Comparison of ENCODE assay signal across 17 cellular contexts in genomic region chr18:13710460-13710859, GRCh38. TPM values are rescaled to one million over a fixed set of nuclear protein-coding genes. Genes with fewer than 3 reads are reported as not detected.
DNase-seq lines count a peak whose midpoint lies in the region; ATAC-seq and TF ChIP-seq lines count a peak whose summit lies in the region.
"Had no signal": no experiment of that assay in that cellular context is flagged by ENCODE, and none has a peak within 500 bp of the region (broad histone marks: within the 10 kb centered on the region; RNA-seq: fewer than 3 reads in every experiment).

No MANE protein-coding gene starts in this region.

- DNase-seq in ELR (ENCODE audit: low read depth) = peak; percentile 42
- peak; percentile 24 for DNase-seq in MV-4-11 (lab: John Stamatoyannopoulos, UW)
- DNase-seq in chondrocyte (ENCODE audit: low spot score) = no peak
- no peak for DNase-seq in mucosa of descending colon
- no peak for DNase-seq in AG08396 (ENCODE audit: low spot score)
- DNase-seq in T-helper 9 cell = no peak
- no peak for DNase-seq in stimulated activated CD4-positive, alpha-beta T cell treated with anti-CD3 and anti-CD28 coated beads, Interleukin-1b, Interleukin-23, amount 100 ng/mL, for 48 hours
- DNase-seq: activated CD8-positive, alpha-beta memory T cell treated with anti-CD3 and anti-CD28 coated beads, Interleukin-2, amount 10 ng/mL, durations not matched to agents 7 days and 5 days; activated gamma-delta T cell treated with Interleukin-2 at 50 U/mL for 16 hours; AML-193; dorsolateral prefrontal cortex; left ventricle myocardium inferior; naive thymus-derived CD8-positive, alpha-beta T cell; NCI-H2081; T-cell had no signal

- H3K27ac Mint-ChIP-seq in chondrocyte (ENCODE audit: unreplicated experiment) = peak overlapping the region; percentile 6
- H3K27ac Mint-ChIP-seq: activated CD8-positive, alpha-beta memory T cell treated with anti-CD3 and anti-CD28 coated beads, Interleukin-2, amount 10 ng/mL, durations not matched to agents 7 days and 5 days; T-cell had no signal

- no peaks in the 10 kb centered on the region for H3K27me3 Mint-ChIP-seq in chondrocyte (ENCODE audit: low read depth)
- H3K27me3 Mint-ChIP-seq: activated CD8-positive, alpha-beta memory T cell treated with anti-CD3 and anti-CD28 coated beads, Interleukin-2, amount 10 ng/mL, durations not matched to agents 7 days and 5 days; naive thymus-derived CD8-positive, alpha-beta T cell; T-cell had no signal

- H3K4me3 Mint-ChIP-seq in chondrocyte (ENCODE audit: unreplicated experiment) = no peak overlapping the region
- H3K4me3 Mint-ChIP-seq: activated CD8-positive, alpha-beta memory T cell treated with anti-CD3 and anti-CD28 coated beads, Interleukin-2, amount 10 ng/mL, durations not matched to agents 7 days and 5 days; naive thymus-derived CD8-positive, alpha-beta T cell; T-cell had no signal

- peaks cover 1% of the 10 kb centered on the region for H3K36me3 Mint-ChIP-seq in chondrocyte (ENCODE audit: low read depth)

- no peaks in the 10 kb centered on the region for H3K4me1 ChIP-seq in mucosa of descending colon (ENCODE audit: low read depth)

- ATAC-seq in mucosa of descending colon (peak; percentile 25), GM18868 (IDR thresholded peaks at IDR 0.05; ENCODE audit: unreplicated experiment) (no peak)
- ATAC-seq: activated CD8-positive, alpha-beta memory T cell treated with anti-CD3 and anti-CD28 coated beads, Interleukin-2, amount 10 ng/mL, durations not matched to agents 7 days and 5 days; naive thymus-derived CD8-positive, alpha-beta T cell; Panc1; T-cell had no signal

- TF ChIP-seq CTCF in chondrocyte (IDR thresholded peaks at IDR 0.05) (no peak), mucosa of descending colon (IDR thresholded peaks at IDR 0.05) (no peak)

- intact Hi-C loops in mucosa of descending colon (cut with DNase I, micrococcal nuclease) = no loop called here

- H3K4me3 ChIP-seq in mucosa of descending colon = no peak overlapping the region
- H3K4me3 ChIP-seq: dorsolateral prefrontal cortex, left ventricle myocardium inferior had no signal

- no peaks in the 10 kb centered on the region for H3K9me3 Mint-ChIP-seq in chondrocyte (ENCODE audit: low read depth)

- H3K4me1 Mint-ChIP-seq in chondrocyte (ENCODE audit: low read depth) = peaks cover 9% of the 10 kb centered on the region
- H3K4me1 Mint-ChIP-seq: activated CD8-positive, alpha-beta memory T cell treated with anti-CD3 and anti-CD28 coated beads, Interleukin-2, amount 10 ng/mL, durations not matched to agents 7 days and 5 days had no signal

- no peaks in the 10 kb centered on the region for H3K9me3 ChIP-seq in mucosa of descending colon
- H3K9me3 ChIP-seq: left ventricle myocardium inferior had no signal

- H3K36me3 ChIP-seq in mucosa of descending colon (ENCODE audit: low read depth) = no peaks in the 10 kb centered on the region
- H3K36me3 ChIP-seq: left ventricle myocardium inferior had no signal

RNA-seq across cellular contexts. Expression of gene FAM210A, which starts 15.9 kb away (rescaled TPM):
- total RNA-seq in chondrocyte = 12.5 to 19.6 TPM (median 18.5 TPM) in 3 replicates
- 10 to 100 TPM; 14.4 to 17.5 (median 16.2) TPM for total RNA-seq in mucosa of descending colon

RNA-seq across cellular contexts. Expression of gene RNMT, which starts 16.0 kb away (rescaled TPM):
- total RNA-seq in chondrocyte = 29.1 to 32.2 TPM (median 29.6 TPM) in 3 replicates
- total RNA-seq in mucosa of descending colon = 10 to 100 TPM; 13.7 to 25.8 (median 19.4) TPM

Comparison
In these comparisons a context has a peak if more than half of its experiments do, and no peak if none do; other contexts are left out.
1. DNase-seq: peak in ELR (single experiment) and MV-4-11 (single experiment); none in chondrocyte (single experiment), mucosa of descending colon (0 of 3), AG08396 (single experiment), T-helper 9 cell (single experiment) and stimulated activated CD4-positive, alpha-beta T cell treated with anti-CD3 and anti-CD28 coated beads, Interleukin-1b, Interleukin-23, amount 100 ng/mL, for 48 hours (single experiment).